1 cellular context compared by ENCODE assay signal in genomic region chr12:6526201-6526600, GRCh38.
TF ChIP-seq lines count a peak whose summit lies in the region.

No MANE protein-coding gene starts in this region.

TF ChIP-seq in GM12878, 131 proteins besides CTCF, POLR2A, EP300 and RAD21:
- TF ChIP-seq CBFB (IDR thresholded peaks at IDR 0.05; ENCODE audit: low read depth) (no peak), DPF2 (IDR thresholded peaks at IDR 0.05) (no peak), SIX5 (IDR thresholded peaks at IDR 0.05; ENCODE audit: low read depth, low read length, severe bottlenecking) (no peak), PML (IDR thresholded peaks at IDR 0.05; ENCODE audit: low read length) (no peak), CHD4 (IDR thresholded peaks at IDR 0.05) (no peak), ZBTB4 (CRISPR knock-in tag; IDR thresholded peaks at IDR 0.05) (no peak), MEF2A (IDR thresholded peaks at IDR 0.05; ENCODE audit: insufficient read depth, low read depth, low read length) (no peak), ATF3 (IDR thresholded peaks at IDR 0.05; ENCODE audit: borderline replicate concordance, extremely low read depth, low read depth, low read length) (no peak), NFYA (IDR thresholded peaks at IDR 0.05; ENCODE audit: borderline replicate concordance, low read depth, low read length) (no peak), SUZ12 (IDR thresholded peaks at IDR 0.05; ENCODE audit: unreplicated experiment) (no peak)
TF ChIP-seq in GM12878: peak in this region for 0.
